Comparison of ENCODE assay signal across 8 cellular contexts in the genomic region with DNA sequence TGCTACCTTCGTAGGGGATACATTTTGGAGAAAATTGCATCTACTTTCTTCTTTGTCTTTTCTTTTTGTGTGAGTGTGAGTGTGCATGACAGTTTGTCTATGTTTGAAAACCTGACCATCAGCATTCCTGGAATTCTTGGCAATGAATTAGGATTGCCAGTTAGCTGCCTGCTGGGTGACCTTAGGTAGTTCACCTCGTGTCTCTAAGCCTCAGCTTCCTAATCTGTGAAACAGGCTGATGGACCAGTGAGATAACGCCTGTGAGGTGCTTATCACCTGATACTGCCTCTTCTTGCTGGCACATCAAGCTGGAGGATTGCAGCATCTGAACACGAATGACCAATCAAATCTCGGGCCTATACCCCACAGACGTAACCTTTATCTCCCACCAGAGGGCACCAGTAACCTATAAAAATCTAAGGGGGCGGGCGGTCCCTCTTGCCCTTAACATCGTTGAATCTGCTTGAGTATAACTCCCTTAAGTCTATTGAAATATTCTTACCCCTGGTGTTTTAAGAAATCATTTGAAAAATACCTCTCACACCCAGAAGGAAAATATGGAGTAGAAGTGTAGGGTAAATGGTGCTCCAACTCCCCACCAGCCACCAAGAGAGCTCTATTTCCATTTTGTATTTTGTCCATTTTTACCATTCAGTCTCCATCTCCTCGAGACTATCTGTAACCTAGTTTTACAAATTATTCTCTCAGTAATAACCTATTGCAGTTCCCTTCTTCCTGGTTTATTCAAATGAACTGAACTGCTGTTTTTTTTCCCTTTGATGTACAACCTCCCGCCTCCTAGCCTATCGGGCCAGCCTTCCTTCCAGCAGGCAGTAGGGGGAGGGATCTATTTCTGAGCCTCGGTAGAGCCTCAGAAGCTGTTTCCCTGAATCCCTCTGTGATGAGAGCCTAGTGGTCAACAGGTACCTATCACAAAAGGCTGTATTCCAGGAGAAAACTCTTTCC. TPM values are rescaled to one million over a fixed set of nuclear protein-coding genes. Genes with fewer than 3 reads are reported as not detected.
DNase-seq lines count a peak whose midpoint lies in the region; ATAC-seq and TF ChIP-seq lines count a peak whose summit lies in the region.

No MANE protein-coding gene starts in this region.

- no peaks in the 10 kb centered on the region for H3K9me3 Mint-ChIP-seq in activated naive CD8-positive, alpha-beta T cell (ENCODE audit: low read depth)

- H3K4me3 ChIP-seq in AG10803 (ENCODE audit: low read length) (no peak overlapping the region), cardiac muscle cell (no peak overlapping the region)

- peak; percentile 73 for TF ChIP-seq CTCF in AG10803 (conservative IDR thresholded peaks at IDR 0.05; ENCODE audit: low read length)
- peak; percentile 65 for TF ChIP-seq CTCF in cardiac muscle cell (IDR thresholded peaks at IDR 0.05; ENCODE audit: low read depth, low read length)

- no peak for ATAC-seq in HG03469 (IDR thresholded peaks at IDR 0.05; ENCODE audit: unreplicated experiment)

- peak; percentile 77 for DNase-seq in AG10803 (ENCODE audit: low read depth)
- DNase-seq in GM19238 (ENCODE audit: insufficient read length, low spot score), result peak; percentile 72
- DNase-seq in NCI-H1092 (lab: John Stamatoyannopoulos, UW), result peak; percentile 75
- peak; percentile 81 for DNase-seq in SK-N-DZ (ENCODE audit: low spot score)
- DNase-seq in cardiac muscle cell (ENCODE audit: low read depth in 1 of 2, low spot score in 1 of 2), result peak; percentile 71 to 86
- DNase-seq in renal cortical epithelial cell (ENCODE audit: low read depth), result peak; percentile 58

- H3K36me3 ChIP-seq in cardiac muscle cell, result no peaks in the 10 kb centered on the region

- peaks cover 45% of the 10 kb centered on the region for H3K4me1 Mint-ChIP-seq in activated naive CD8-positive, alpha-beta T cell (ENCODE audit: low read depth)

- H3K4me1 ChIP-seq in cardiac muscle cell (ENCODE audit: low read depth), result no peaks in the 10 kb centered on the region

- H3K9me3 ChIP-seq in cardiac muscle cell (ENCODE audit: low read depth), result no peaks in the 10 kb centered on the region

- no peaks in the 10 kb centered on the region for H3K27me3 ChIP-seq in cardiac muscle cell

- peaks cover 8% of the 10 kb centered on the region for H3K36me3 Mint-ChIP-seq in activated naive CD8-positive, alpha-beta T cell

- no peak overlapping the region for H3K4me3 Mint-ChIP-seq in activated naive CD8-positive, alpha-beta T cell

- no peaks in the 10 kb centered on the region for H3K27me3 Mint-ChIP-seq in activated naive CD8-positive, alpha-beta T cell

- peak overlapping the region; percentile 47 for H3K27ac Mint-ChIP-seq in activated naive CD8-positive, alpha-beta T cell

- no peak overlapping the region for H3K27ac ChIP-seq in cardiac muscle cell

RNA-seq across cellular contexts. Expression of gene MDM4, which starts 49.7 kb away (rescaled TPM):
- polyA plus RNA-seq in SK-N-DZ (2014; cell fraction: cytosol; rRNA removed), result 26.3 and 28.1 TPM in 2 replicates
- polyA plus RNA-seq in SK-N-DZ (2014; cell fraction: nucleus; rRNA removed), result 69.6 and 119 TPM in 2 replicates
- total RNA-seq in cardiac muscle cell (38.6 and 62.0 TPM in 2 replicates), renal cortical epithelial cell (13.7 and 44.5 TPM in 2 replicates)
- 22.5 and 30.8 TPM in 2 replicates for polyA plus RNA-seq in cardiac muscle cell
